ENCODE assay signal across 16 cellular contexts in genomic region chr17:42272162-42272561, GRCh38. TPM values are rescaled to one million over a fixed set of nuclear protein-coding genes. Genes with fewer than 3 reads are reported as not detected.
DNase-seq lines count a peak whose midpoint lies in the region; ATAC-seq and TF ChIP-seq lines count a peak whose summit lies in the region.
"Had no signal": no experiment of that assay in that cellular context is flagged by ENCODE, and none has a peak within 500 bp of the region (broad histone marks: within the 10 kb centered on the region; RNA-seq: fewer than 3 reads in every experiment).

No MANE protein-coding gene starts in this region.

- ATAC-seq in CD4-positive, CD25-positive, alpha-beta regulatory T cell (ENCODE audit: low read depth in 2 of 2) = no peak
- no peak for ATAC-seq in activated T-helper 17 cell treated with anti-CD3 and anti-CD28 coated beads, Interleukin-2, amount 50 U/mL, for 72 hours (replicated peaks)
- ATAC-seq in natural killer cell treated with Interleukin-12 subunit alpha and Interleukin-12 subunit beta and Interleukin-15 and Interleukin-18, amount 100 ng/mL, for 72 hours = no peak
- ATAC-seq in GM19035 (IDR thresholded peaks at IDR 0.05; ENCODE audit: unreplicated experiment) = no peak
- no peak for ATAC-seq in GM19463 (IDR thresholded peaks at IDR 0.05; ENCODE audit: unreplicated experiment)

- no peak for TF ChIP-seq CTCF in HEK293 (tag by site-specific recombination; IDR thresholded peaks at IDR 0.05)

- peak overlapping the region; percentile 88 to 99 (median 96) for H3K4me3 Mint-ChIP-seq in CD4-positive, CD25-positive, alpha-beta regulatory T cell
- H3K4me3 Mint-ChIP-seq in activated T-helper 17 cell treated with anti-CD3 and anti-CD28 coated beads, Interleukin-2, amount 50 U/mL, for 72 hours = peak overlapping the region; percentile 91
- H3K4me3 Mint-ChIP-seq in natural killer cell treated with Interleukin-12 subunit alpha and Interleukin-12 subunit beta and Interleukin-15 and Interleukin-18, amount 100 ng/mL, for 72 hours = peak overlapping the region; percentile 100

- peaks cover 33 to 77% (median 63%) of the 10 kb centered on the region in 4 donors for H3K4me1 Mint-ChIP-seq in CD4-positive, CD25-positive, alpha-beta regulatory T cell
- peaks cover 33% of the 10 kb centered on the region for H3K4me1 Mint-ChIP-seq in activated T-helper 17 cell treated with anti-CD3 and anti-CD28 coated beads, Interleukin-2, amount 50 U/mL, for 72 hours
- H3K4me1 Mint-ChIP-seq in natural killer cell treated with Interleukin-12 subunit alpha and Interleukin-12 subunit beta and Interleukin-15 and Interleukin-18, amount 100 ng/mL, for 72 hours (ENCODE audit: low read depth in 2 of 2) = peaks cover 63% of the 10 kb centered on the region in 2 donors

- no peaks in the 10 kb centered on the region for H3K9me3 Mint-ChIP-seq in CD4-positive, CD25-positive, alpha-beta regulatory T cell
- no peaks in the 10 kb centered on the region for H3K9me3 Mint-ChIP-seq in activated T-helper 17 cell treated with anti-CD3 and anti-CD28 coated beads, Interleukin-2, amount 50 U/mL, for 72 hours
- no peaks in the 10 kb centered on the region for H3K9me3 Mint-ChIP-seq in natural killer cell treated with Interleukin-12 subunit alpha and Interleukin-12 subunit beta and Interleukin-15 and Interleukin-18, amount 100 ng/mL, for 72 hours
- H3K9me3 Mint-ChIP-seq: nephron had no signal

- no peaks in the 10 kb centered on the region for H3K36me3 ChIP-seq in CD4-positive, CD25-positive, alpha-beta regulatory T cell (ENCODE audit: control insufficient read depth, insufficient read depth, low read length)
- H3K36me3 ChIP-seq in HEK293 (ENCODE audit: control insufficient read depth in 2 of 2, insufficient read depth in 1 of 2, low read length in 2 of 2) = no peaks in the 10 kb centered on the region
- H3K36me3 ChIP-seq: BE2C, HAP-1, WERI-Rb-1 had no signal

- H3K27ac ChIP-seq in CD4-positive, CD25-positive, alpha-beta regulatory T cell (ENCODE audit: insufficient read depth, low read length, poor library complexity, severe bottlenecking) = peak overlapping the region; percentile 89
- H3K27ac ChIP-seq in HEK293 (ENCODE audit: extremely low read depth, low read depth, low read length) = no peak overlapping the region
- H3K27ac ChIP-seq: WERI-Rb-1 had no signal

- POLR2A ChIA-PET in HEK293 (lab: Yijun Ruan, JAX) = no interaction called here

- peak overlapping the region; percentile 99 for H3K4me3 ChIP-seq in CD4-positive, CD25-positive, alpha-beta regulatory T cell (ENCODE audit: low read depth, low read length)
- no peak overlapping the region for H3K4me3 ChIP-seq in HEK293 (ENCODE audit: low read depth, low read length)
- H3K4me3 ChIP-seq: HAP-1 had no signal

- no peaks in the 10 kb centered on the region for H3K27me3 ChIP-seq in CD4-positive, CD25-positive, alpha-beta regulatory T cell (ENCODE audit: control insufficient read depth, insufficient read depth, low read length)
- H3K27me3 ChIP-seq: BE2C had no signal

- H3K36me3 Mint-ChIP-seq in CD4-positive, CD25-positive, alpha-beta regulatory T cell = no peaks in the 10 kb centered on the region
- peaks cover 88% of the 10 kb centered on the region for H3K36me3 Mint-ChIP-seq in activated T-helper 17 cell treated with anti-CD3 and anti-CD28 coated beads, Interleukin-2, amount 50 U/mL, for 72 hours (ENCODE audit: low read depth)
- peaks cover 12% of the 10 kb centered on the region for H3K36me3 Mint-ChIP-seq in natural killer cell treated with Interleukin-12 subunit alpha and Interleukin-12 subunit beta and Interleukin-15 and Interleukin-18, amount 100 ng/mL, for 72 hours

- CTCF ChIA-PET in HEK293 (lab: Yijun Ruan, JAX) = interaction anchor here (3.1 kb wide), 1 partner anchor 50 kb away, joined by 9 read pairs; no protein-coding TSS in a partner anchor

- peaks cover 86% of the 10 kb centered on the region for H3K4me1 ChIP-seq in CD4-positive, CD25-positive, alpha-beta regulatory T cell (ENCODE audit: control insufficient read depth, insufficient read depth, low read length, poor library complexity, severe bottlenecking)
- peaks cover 46% of the 10 kb centered on the region for H3K4me1 ChIP-seq in HEK293 (ENCODE audit: control insufficient read depth, insufficient read depth, low read length)

- DNase-seq in CD4-positive, CD25-positive, alpha-beta regulatory T cell = peak in 1 of 3 donors; percentile 39
- DNase-seq in natural killer cell treated with Interleukin-12 subunit alpha and Interleukin-12 subunit beta and Interleukin-15 and Interleukin-18, amount 100 ng/mL, for 72 hours (ENCODE audit: low spot score) = no peak
- no peak for DNase-seq in activated gamma-delta T cell (lab: John Stamatoyannopoulos, UW)
- no peak for DNase-seq in DMS53 (lab: John Stamatoyannopoulos, UW)
- DNase-seq: BE2C, MM.1S, NCI-H2029, NCI-H748 treated with DMSO at 0.1 percent for 48 hours, retina, WERI-Rb-1 had no signal

- peak overlapping the region; percentile 91 to 96 (median 94) for H3K27ac Mint-ChIP-seq in CD4-positive, CD25-positive, alpha-beta regulatory T cell
- H3K27ac Mint-ChIP-seq in activated T-helper 17 cell treated with anti-CD3 and anti-CD28 coated beads, Interleukin-2, amount 50 U/mL, for 72 hours = peak overlapping the region; percentile 90
- H3K27ac Mint-ChIP-seq in natural killer cell treated with Interleukin-12 subunit alpha and Interleukin-12 subunit beta and Interleukin-15 and Interleukin-18, amount 100 ng/mL, for 72 hours = peak overlapping the region; percentile 89 to 92
- H3K27ac Mint-ChIP-seq: nephron had no signal

- no peaks in the 10 kb centered on the region for H3K27me3 Mint-ChIP-seq in CD4-positive, CD25-positive, alpha-beta regulatory T cell
- no peaks in the 10 kb centered on the region for H3K27me3 Mint-ChIP-seq in activated T-helper 17 cell treated with anti-CD3 and anti-CD28 coated beads, Interleukin-2, amount 50 U/mL, for 72 hours
- H3K27me3 Mint-ChIP-seq in natural killer cell treated with Interleukin-12 subunit alpha and Interleukin-12 subunit beta and Interleukin-15 and Interleukin-18, amount 100 ng/mL, for 72 hours = no peaks in the 10 kb centered on the region

- no peaks in the 10 kb centered on the region for H3K9me3 ChIP-seq in CD4-positive, CD25-positive, alpha-beta regulatory T cell (ENCODE audit: control insufficient read depth in 2 of 2, low read length in 2 of 2)
- H3K9me3 ChIP-seq in HEK293 (ENCODE audit: control insufficient read depth, insufficient read depth, low read depth, low read length) = no peaks in the 10 kb centered on the region
- H3K9me3 ChIP-seq: BE2C, HAP-1 had no signal

TF ChIP-seq in HEK293, 187 proteins besides CTCF, POLR2A, EP300 and RAD21:
- no peak for TF ChIP-seq REPIN1 (tag by site-specific recombination; IDR thresholded peaks at IDR 0.05; ENCODE audit: low read depth)
- TF ChIP-seq ZNF660 (tag by site-specific recombination; IDR thresholded peaks at IDR 0.05) = 0 out of 2 replicates have a peak, but pooled peaks have one; percentile 3

RNA-seq across cellular contexts. Expression of gene STAT5B, which starts 4.0 kb away (rescaled TPM):
- total RNA-seq in CD4-positive, CD25-positive, alpha-beta regulatory T cell = 241 TPM
- polyA plus RNA-seq in CD4-positive, CD25-positive, alpha-beta regulatory T cell = 100 to 1,000 TPM; 109 to 117 (median 112) TPM
- total RNA-seq in activated T-helper 17 cell treated with anti-CD3 and anti-CD28 coated beads, Interleukin-2, amount 50 U/mL, for 72 hours = 100 to 1,000 TPM; 124 to 255 TPM
- 100 to 1,000 TPM; 131 to 209 TPM for total RNA-seq in natural killer cell treated with Interleukin-12 subunit alpha and Interleukin-12 subunit beta and Interleukin-15 and Interleukin-18, amount 100 ng/mL, for 72 hours

RNA-seq across cellular contexts. Expression of gene STAT5A, which starts 16.1 kb away (rescaled TPM):
- 177 TPM for total RNA-seq in CD4-positive, CD25-positive, alpha-beta regulatory T cell
- polyA plus RNA-seq in CD4-positive, CD25-positive, alpha-beta regulatory T cell = 10 to 100 TPM; 71.1 to 90.9 (median 76.7) TPM
- 100 to 1,000 TPM; 133 to 305 TPM for total RNA-seq in activated T-helper 17 cell treated with anti-CD3 and anti-CD28 coated beads, Interleukin-2, amount 50 U/mL, for 72 hours
- total RNA-seq in natural killer cell treated with Interleukin-12 subunit alpha and Interleukin-12 subunit beta and Interleukin-15 and Interleukin-18, amount 100 ng/mL, for 72 hours = 100 to 1,000 TPM; 187 to 392 TPM
